ENCODE assay signal across 22 cellular contexts in genomic region chr3:176088962-176089383, GRCh38.
DNase-seq lines count a peak whose midpoint lies in the region; ATAC-seq, FAIRE-seq and TF ChIP-seq lines count a peak whose summit lies in the region.
"Had no signal": no experiment of that assay in that cellular context is flagged by ENCODE, and none has a peak within 500 bp of the region (broad histone marks: within the 10 kb centered on the region; RNA-seq: fewer than 3 reads in every experiment).

No MANE protein-coding gene starts in this region.

- 10% methylated on average over 3 of the region's 3 CpGs for WGBS in HepG2 (ENCODE audit: low lambda C conversion rate)

- H3K9me2 ChIP-seq in PC-9 (ENCODE audit: insufficient read depth), result no peaks in the 10 kb centered on the region

- CTCF ChIA-PET in PC-9 (lab: Charles Lee), result no interaction called here
- CTCF ChIA-PET in HepG2 (lab: Yijun Ruan, JAX; ENCODE audit: low intra/inter-chr PET ratio, low total read pairs), result no interaction called here

- H3K27ac ChIP-seq in PC-9 (no peak overlapping the region), HepG2 (ENCODE audit: extremely low read length, insufficient read depth, low read length) (peak overlapping the region; percentile 35)
- H3K27ac ChIP-seq: BLaER1 treated with 17β-estradiol and CSF1 and Interleukin-3, amounts not matched to agents 10 nM and 100 nM had no signal

- no peak for TF ChIP-seq POLR2A in HepG2 (IDR thresholded peaks at IDR 0.05; ENCODE audit: insufficient read depth in 1 of 2, low read depth in 2 of 2, low read length in 2 of 2)

- FAIRE-seq in HepG2 (lab: Jason Lieb, UNC), result no peak
- FAIRE-seq: GM12891, GM18507, H1 had no signal

- TF ChIP-seq EP300 in HepG2 (IDR thresholded peaks at IDR 0.05; ENCODE audit: low read depth in 2 of 2, low read length in 2 of 2) (peak in 1 of 2 experiments; percentile 69; a peak in 1 of 4 replicates), HepG2 (CRISPR knock-in tag; IDR thresholded peaks at IDR 0.05; ENCODE audit: borderline replicate concordance) (no peak)

- H3K4me3 ChIP-seq in PC-9 (no peak overlapping the region), HepG2 (replicated peaks in 1 of 3; ENCODE audit: insufficient read depth in 1 of 3, low read depth in 2 of 3, low read length in 3 of 3) (no peak overlapping the region), mucosa of descending colon (no peak overlapping the region)
- H3K4me3 ChIP-seq: BLaER1 treated with 17β-estradiol and CSF1 and Interleukin-3, amounts not matched to agents 10 nM and 100 nM had no signal

- peak; percentile 79 for ATAC-seq in HepG2
- peak; percentile 21 for ATAC-seq in mucosa of descending colon
- no peak for ATAC-seq in GM18861 (IDR thresholded peaks at IDR 0.05; ENCODE audit: unreplicated experiment)

- H3F3A ChIP-seq in PC-9 (ENCODE audit: insufficient read depth, low read depth), result no peaks in the 10 kb centered on the region

- H3K4me1 ChIP-seq in PC-9 (replicated peaks; ENCODE audit: insufficient read depth) (no peaks in the 10 kb centered on the region), HepG2 (ENCODE audit: insufficient read depth, low read length) (no peaks in the 10 kb centered on the region), mucosa of descending colon (ENCODE audit: low read depth) (no peaks in the 10 kb centered on the region)
- H3K4me1 ChIP-seq: BE2C had no signal

- no peak overlapping the region for H3K9ac ChIP-seq in HepG2 (ENCODE audit: insufficient read depth, low read depth, low read length)
- H3K9ac ChIP-seq: BLaER1 treated with 17β-estradiol and CSF1 and Interleukin-3, amounts not matched to agents 10 nM and 100 nM had no signal

- intact Hi-C loops in PC-9 (cut with micrococcal nuclease; ENCODE audit: unreplicated experiment), result no loop called here
- intact Hi-C loops in HepG2 (cut with micrococcal nuclease; ENCODE audit: unreplicated experiment), result no loop called here
- intact Hi-C loops in mucosa of descending colon (cut with DNase I, micrococcal nuclease), result no loop called here

- in situ Hi-C loops in HepG2 (cut with HindIII; ENCODE audit: extremely low pct_ligation_motif_present, low pct_unique_long_range_greater_than_20kb), result no loop called here

- POLR2A ChIA-PET in PC-9 (lab: Charles Lee; ENCODE audit: unreplicated experiment) (no interaction called here), HepG2 (lab: Yijun Ruan, JAX) (no interaction called here)

- TF ChIP-seq RAD21 in HepG2 (CRISPR knock-in tag; IDR thresholded peaks at IDR 0.05), result no peak

- H3K4me2 ChIP-seq in PC-9, result no peak overlapping the region
- H3K4me2 ChIP-seq in HepG2 (ENCODE audit: low read depth, low read length), result peak overlapping the region; percentile 23; the same call in 1 of the 2 replicates
- H3K4me2 ChIP-seq: BLaER1 treated with 17β-estradiol and CSF1 and Interleukin-3, amounts not matched to agents 10 nM and 100 nM had no signal

- no peaks in the 10 kb centered on the region for H3K79me2 ChIP-seq in PC-9 (ENCODE audit: low read depth)
- H3K79me2 ChIP-seq in HepG2 (ENCODE audit: insufficient read depth, low read length), result no peaks in the 10 kb centered on the region

- TF ChIP-seq CTCF in PC-9 (conservative IDR thresholded peaks at IDR 0.05) (no peak), HepG2 (CRISPR knock-in tag; IDR thresholded peaks at IDR 0.05) (no peak), mucosa of descending colon (IDR thresholded peaks at IDR 0.05) (no peak)

- no peaks in the 10 kb centered on the region for H4K20me1 ChIP-seq in PC-9 (ENCODE audit: insufficient read depth)
- no peaks in the 10 kb centered on the region for H4K20me1 ChIP-seq in HepG2 (ENCODE audit: insufficient read depth, low read length)
- H4K20me1 ChIP-seq: BLaER1 treated with 17β-estradiol and CSF1 and Interleukin-3, amounts not matched to agents 10 nM and 100 nM had no signal

- H3K9me3 ChIP-seq in PC-9 (ENCODE audit: insufficient read depth, low read depth), result no peaks in the 10 kb centered on the region; the same call in 1 of the 2 replicates
- H3K9me3 ChIP-seq in HepG2 (ENCODE audit: low read length), result peaks cover 34% of the 10 kb centered on the region
- H3K9me3 ChIP-seq in mucosa of descending colon, result no peaks in the 10 kb centered on the region
- H3K9me3 ChIP-seq: BE2C had no signal

- BruUV-seq in PC-9 (replicated peaks; lab: Mats Ljungman, UMichigan) (no TSS peak), HepG2 (replicated peaks; lab: Mats Ljungman, UMichigan) (no TSS peak)

- H3K36me3 ChIP-seq in PC-9 (ENCODE audit: low read depth) (no peaks in the 10 kb centered on the region), HepG2 (replicated peaks in 1 of 2; ENCODE audit: control insufficient read depth in 1 of 2, insufficient read depth in 2 of 2, low read length in 2 of 2) (no peaks in the 10 kb centered on the region), mucosa of descending colon (ENCODE audit: low read depth) (no peaks in the 10 kb centered on the region)
- H3K36me3 ChIP-seq: BE2C had no signal

- H3K27me3 ChIP-seq in PC-9 (ENCODE audit: insufficient read depth, low read depth) (no peaks in the 10 kb centered on the region), HepG2 (ENCODE audit: control insufficient read depth in 1 of 2, insufficient read depth in 2 of 2, low read length in 2 of 2) (no peaks in the 10 kb centered on the region)
- H3K27me3 ChIP-seq: BE2C; BLaER1 treated with 17β-estradiol and CSF1 and Interleukin-3, amounts not matched to agents 10 nM and 100 nM had no signal

- H2AFZ ChIP-seq in PC-9 (0 out of 2 replicates have a peak overlapping the region, but pooled peaks have one; percentile 19), HepG2 (ENCODE audit: low read length) (no peak overlapping the region)

- DNase-seq in PC-9 (no peak), HepG2 (ENCODE audit: low spot score) (peak; percentile 57), mucosa of descending colon (no peak), NCI-H82 treated with DMSO at 0.1 percent for 48 hours (lab: John Stamatoyannopoulos, UW; ENCODE audit: unreplicated experiment) (no peak), HK-2 (ENCODE audit: unreplicated experiment) (no peak), COLO829 (ENCODE audit: low spot score) (no peak)
- DNase-seq: AML-193; BE2C; Calu3; CD4-positive, alpha-beta T cell; CD8-positive, alpha-beta memory T cell; COR-L47; DMS53; DMS79 treated with DMSO at 0.1 percent for 48 hours; GF-D8; H7; HCEC 1CT had no signal

TF ChIP-seq in HepG2, 621 proteins besides CTCF, POLR2A, EP300 and RAD21 (continues in another document):
- TF ChIP-seq ZMAT5 (CRISPR knock-in tag; IDR thresholded peaks at IDR 0.05; ENCODE audit: borderline replicate concordance, low read depth) (no peak), ZNF101 (CRISPR knock-in tag; IDR thresholded peaks at IDR 0.05; ENCODE audit: borderline replicate concordance, low read depth) (no peak), NCOA2 (CRISPR knock-in tag; IDR thresholded peaks at IDR 0.05) (peak; percentile 79), RBFOX2 (IDR thresholded peaks at IDR 0.05; ENCODE audit: low read depth, low read length) (no peak), ARNT (IDR thresholded peaks at IDR 0.05) (no peak)
